33 cellular contexts compared by ENCODE assay signal in the genomic region with DNA sequence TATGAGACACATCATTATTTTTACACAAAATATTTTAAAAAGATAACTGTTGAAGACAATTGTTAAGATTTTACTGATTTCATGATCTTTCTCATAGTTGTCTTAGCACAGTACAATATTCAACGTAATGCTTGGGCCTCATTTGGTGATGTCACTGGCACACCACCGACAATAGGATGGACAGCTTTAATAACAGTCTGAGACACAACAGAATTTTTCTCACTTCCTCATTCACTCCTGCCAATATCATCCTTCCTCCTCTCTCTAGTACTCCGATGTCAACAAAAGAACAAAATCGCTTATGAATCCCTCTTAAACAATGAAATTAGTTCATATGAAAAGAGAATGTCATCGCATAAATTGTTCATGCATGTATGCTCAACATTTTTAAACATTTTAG.
"Had no signal": no experiment of that assay in that cellular context is flagged by ENCODE, and none has a peak within 500 bp of the region (broad histone marks: within the 10 kb centered on the region; RNA-seq: fewer than 3 reads in every experiment).

No MANE protein-coding gene starts in this region.

- H3K36me3 ChIP-seq: adrenal gland, esophagus muscularis mucosa, heart left ventricle, pancreas, prostate gland, stomach, thyroid gland, upper lobe of left lung, vagina had no signal

- H3K27me3 Mint-ChIP-seq: activated CD4-positive, alpha-beta T cell treated with anti-CD3 and anti-CD28 coated beads for 36 hours; activated CD8-positive, alpha-beta memory T cell treated with anti-CD3 and anti-CD28 coated beads, Interleukin-2, amount 10 ng/mL, durations not matched to agents 7 days and 5 days; activated naive CD8-positive, alpha-beta T cell; stimulated activated naive B cell treated with anti-CD40 and anti-IgM and Interleukin-4, amounts not matched to agents 10 μg/mL and 1 μg/mL and 100 μg/mL, for 72 hours had no signal

- DNase-seq: activated CD4-positive, alpha-beta T cell treated with anti-CD3 and anti-CD28 coated beads for 36 hours; activated CD4-positive, CD25-positive, alpha-beta regulatory T cell; activated CD8-positive, alpha-beta memory T cell treated with anti-CD3 and anti-CD28 coated beads, Interleukin-2, amount 10 ng/mL, durations not matched to agents 7 days and 5 days; activated CD8-positive, alpha-beta T cell treated with anti-CD3 and anti-CD28 coated beads, Interleukin-2, amount 10 ng/mL, durations not matched to agents 7 days and 5 days; activated naive CD4-positive, alpha-beta T cell; activated T-cell treated with anti-CD3 and anti-CD28 coated beads, Interleukin-2, amount 50 U/mL, for 48 hours; adrenal gland; aorta; body of pancreas; dermis blood vessel endothelial cell; effector CD4-positive, alpha-beta T cell; foreskin keratinocyte; heart left ventricle; hypothalamus; immature natural killer cell; kidney; left colon; mammary epithelial cell; nucleus accumbens; pancreas; retina; stimulated activated CD4-positive, alpha-beta T cell treated with anti-CD3 and anti-CD28 coated beads, Interleukin-12 subunit alpha, Interleukin-12 subunit beta, amount 100 ng/mL, for 4 hours; stimulated activated naive B cell treated with anti-CD40 and anti-IgM and Interleukin-4, amounts not matched to agents 10 μg/mL and 1 μg/mL and 100 μg/mL, for 72 hours; stomach; thyroid gland; upper lobe of left lung had no signal

- H3K4me1 Mint-ChIP-seq: activated CD4-positive, alpha-beta T cell treated with anti-CD3 and anti-CD28 coated beads for 36 hours; activated CD8-positive, alpha-beta memory T cell treated with anti-CD3 and anti-CD28 coated beads, Interleukin-2, amount 10 ng/mL, durations not matched to agents 7 days and 5 days; immature natural killer cell; neural crest cell; stimulated activated naive B cell treated with anti-CD40 and anti-IgM and Interleukin-4, amounts not matched to agents 10 μg/mL and 1 μg/mL and 100 μg/mL, for 72 hours had no signal

- ATAC-seq: activated CD4-positive, alpha-beta T cell treated with anti-CD3 and anti-CD28 coated beads for 36 hours; activated CD8-positive, alpha-beta memory T cell treated with anti-CD3 and anti-CD28 coated beads, Interleukin-2, amount 10 ng/mL, durations not matched to agents 7 days and 5 days; activated CD8-positive, alpha-beta T cell treated with anti-CD3 and anti-CD28 coated beads, Interleukin-2, amount 10 ng/mL, durations not matched to agents 7 days and 5 days; body of pancreas; foreskin keratinocyte; heart left ventricle; left colon; pancreas; sciatic nerve; stimulated activated naive B cell treated with anti-CD40 and anti-IgM and Interleukin-4, amounts not matched to agents 10 μg/mL and 1 μg/mL and 100 μg/mL, for 72 hours had no signal

- H3K27me3 ChIP-seq: adrenal gland, body of pancreas, esophagus muscularis mucosa, foreskin keratinocyte, heart left ventricle, pancreas, stomach, thyroid gland, upper lobe of left lung, vagina had no signal

- H3K4me3 ChIP-seq: adrenal gland, body of pancreas, esophagus muscularis mucosa, heart left ventricle, pancreas, prostate gland, skin epidermis, stomach, thyroid gland, upper lobe of left lung, vagina had no signal

- H3K9me3 ChIP-seq: adrenal gland, body of pancreas, esophagus muscularis mucosa, heart left ventricle, pancreas, prostate gland, stomach, thyroid gland, upper lobe of left lung, vagina had no signal

- H3K27ac Mint-ChIP-seq: activated CD4-positive, alpha-beta T cell treated with anti-CD3 and anti-CD28 coated beads for 36 hours; activated CD8-positive, alpha-beta memory T cell treated with anti-CD3 and anti-CD28 coated beads, Interleukin-2, amount 10 ng/mL, durations not matched to agents 7 days and 5 days; activated CD8-positive, alpha-beta T cell treated with anti-CD3 and anti-CD28 coated beads, Interleukin-2, amount 10 ng/mL, durations not matched to agents 7 days and 5 days; activated naive CD8-positive, alpha-beta T cell; immature natural killer cell; stimulated activated naive B cell treated with anti-CD40 and anti-IgM and Interleukin-4, amounts not matched to agents 10 μg/mL and 1 μg/mL and 100 μg/mL, for 72 hours had no signal

- H3K4me3 Mint-ChIP-seq: activated CD4-positive, alpha-beta T cell treated with anti-CD3 and anti-CD28 coated beads for 36 hours; activated CD8-positive, alpha-beta memory T cell treated with anti-CD3 and anti-CD28 coated beads, Interleukin-2, amount 10 ng/mL, durations not matched to agents 7 days and 5 days; activated CD8-positive, alpha-beta T cell treated with anti-CD3 and anti-CD28 coated beads, Interleukin-2, amount 10 ng/mL, durations not matched to agents 7 days and 5 days; activated naive CD8-positive, alpha-beta T cell; immature natural killer cell; neural crest cell; stimulated activated naive B cell treated with anti-CD40 and anti-IgM and Interleukin-4, amounts not matched to agents 10 μg/mL and 1 μg/mL and 100 μg/mL, for 72 hours had no signal

- H3K36me3 Mint-ChIP-seq: activated CD8-positive, alpha-beta memory T cell treated with anti-CD3 and anti-CD28 coated beads, Interleukin-2, amount 10 ng/mL, durations not matched to agents 7 days and 5 days; activated naive CD8-positive, alpha-beta T cell; stimulated activated naive B cell treated with anti-CD40 and anti-IgM and Interleukin-4, amounts not matched to agents 10 μg/mL and 1 μg/mL and 100 μg/mL, for 72 hours had no signal

- H3K27ac ChIP-seq: adrenal gland, body of pancreas, esophagus muscularis mucosa, foreskin keratinocyte, heart left ventricle, pancreas, prostate gland, skin epidermis, stomach, thyroid gland, upper lobe of left lung, vagina had no signal
